1 cellular context compared by ENCODE assay signal in the genomic region with DNA sequence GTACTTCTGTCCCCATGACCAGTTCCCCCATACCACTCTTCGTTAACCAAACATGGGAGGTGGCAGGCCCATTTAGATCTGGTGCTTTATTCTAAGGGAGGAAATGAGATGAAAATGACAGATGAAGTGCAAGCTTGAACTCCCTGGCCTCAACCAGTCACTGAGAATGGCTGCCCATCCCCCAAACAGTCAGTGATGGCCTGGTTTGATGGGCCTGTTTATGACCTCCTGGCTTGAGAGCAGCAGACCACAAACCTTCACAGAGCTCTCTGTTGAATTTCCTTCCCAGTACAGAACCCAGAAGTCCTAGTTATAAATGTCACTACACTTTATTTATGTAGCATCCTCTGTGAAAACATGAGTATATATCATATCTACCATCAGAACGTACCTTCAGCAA.
TF ChIP-seq lines count a peak whose summit lies in the region.

No MANE protein-coding gene starts in this region.

TF ChIP-seq in GM23338, 12 proteins besides CTCF, POLR2A, EP300 and RAD21:
- TF ChIP-seq EZH2phosphoT487 (IDR thresholded peaks at IDR 0.05; ENCODE audit: unreplicated experiment) (no peak), STAT1 (IDR thresholded peaks at IDR 0.05; ENCODE audit: unreplicated experiment) (no peak), NANOG (IDR thresholded peaks at IDR 0.05; ENCODE audit: borderline replicate concordance) (no peak), ZNF114 (CRISPR knock-in tag; IDR thresholded peaks at IDR 0.05) (no peak), EZH2 (IDR thresholded peaks at IDR 0.05; ENCODE audit: low read depth, unreplicated experiment) (no peak), POLR2AphosphoS5 (IDR thresholded peaks at IDR 0.05; ENCODE audit: low read depth) (no peak), JUNB (IDR thresholded peaks at IDR 0.05; ENCODE audit: unreplicated experiment) (no peak), ZNF331 (CRISPR knock-in tag; IDR thresholded peaks at IDR 0.05; ENCODE audit: low read depth) (no peak), CREB1 (CRISPR knock-in tag; IDR thresholded peaks at IDR 0.05; ENCODE audit: low read depth) (no peak)
- TF ChIP-seq, protein P1, sequence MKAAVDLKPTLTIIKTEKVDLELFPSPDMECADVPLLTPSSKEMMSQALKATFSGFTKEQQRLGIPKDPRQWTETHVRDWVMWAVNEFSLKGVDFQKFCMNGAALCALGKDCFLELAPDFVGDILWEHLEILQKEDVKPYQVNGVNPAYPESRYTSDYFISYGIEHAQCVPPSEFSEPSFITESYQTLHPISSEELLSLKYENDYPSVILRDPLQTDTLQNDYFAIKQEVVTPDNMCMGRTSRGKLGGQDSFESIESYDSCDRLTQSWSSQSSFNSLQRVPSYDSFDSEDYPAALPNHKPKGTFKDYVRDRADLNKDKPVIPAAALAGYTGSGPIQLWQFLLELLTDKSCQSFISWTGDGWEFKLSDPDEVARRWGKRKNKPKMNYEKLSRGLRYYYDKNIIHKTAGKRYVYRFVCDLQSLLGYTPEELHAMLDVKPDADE (IDR thresholded peaks at IDR 0.05), result no peak
- TF ChIP-seq, protein P2, sequence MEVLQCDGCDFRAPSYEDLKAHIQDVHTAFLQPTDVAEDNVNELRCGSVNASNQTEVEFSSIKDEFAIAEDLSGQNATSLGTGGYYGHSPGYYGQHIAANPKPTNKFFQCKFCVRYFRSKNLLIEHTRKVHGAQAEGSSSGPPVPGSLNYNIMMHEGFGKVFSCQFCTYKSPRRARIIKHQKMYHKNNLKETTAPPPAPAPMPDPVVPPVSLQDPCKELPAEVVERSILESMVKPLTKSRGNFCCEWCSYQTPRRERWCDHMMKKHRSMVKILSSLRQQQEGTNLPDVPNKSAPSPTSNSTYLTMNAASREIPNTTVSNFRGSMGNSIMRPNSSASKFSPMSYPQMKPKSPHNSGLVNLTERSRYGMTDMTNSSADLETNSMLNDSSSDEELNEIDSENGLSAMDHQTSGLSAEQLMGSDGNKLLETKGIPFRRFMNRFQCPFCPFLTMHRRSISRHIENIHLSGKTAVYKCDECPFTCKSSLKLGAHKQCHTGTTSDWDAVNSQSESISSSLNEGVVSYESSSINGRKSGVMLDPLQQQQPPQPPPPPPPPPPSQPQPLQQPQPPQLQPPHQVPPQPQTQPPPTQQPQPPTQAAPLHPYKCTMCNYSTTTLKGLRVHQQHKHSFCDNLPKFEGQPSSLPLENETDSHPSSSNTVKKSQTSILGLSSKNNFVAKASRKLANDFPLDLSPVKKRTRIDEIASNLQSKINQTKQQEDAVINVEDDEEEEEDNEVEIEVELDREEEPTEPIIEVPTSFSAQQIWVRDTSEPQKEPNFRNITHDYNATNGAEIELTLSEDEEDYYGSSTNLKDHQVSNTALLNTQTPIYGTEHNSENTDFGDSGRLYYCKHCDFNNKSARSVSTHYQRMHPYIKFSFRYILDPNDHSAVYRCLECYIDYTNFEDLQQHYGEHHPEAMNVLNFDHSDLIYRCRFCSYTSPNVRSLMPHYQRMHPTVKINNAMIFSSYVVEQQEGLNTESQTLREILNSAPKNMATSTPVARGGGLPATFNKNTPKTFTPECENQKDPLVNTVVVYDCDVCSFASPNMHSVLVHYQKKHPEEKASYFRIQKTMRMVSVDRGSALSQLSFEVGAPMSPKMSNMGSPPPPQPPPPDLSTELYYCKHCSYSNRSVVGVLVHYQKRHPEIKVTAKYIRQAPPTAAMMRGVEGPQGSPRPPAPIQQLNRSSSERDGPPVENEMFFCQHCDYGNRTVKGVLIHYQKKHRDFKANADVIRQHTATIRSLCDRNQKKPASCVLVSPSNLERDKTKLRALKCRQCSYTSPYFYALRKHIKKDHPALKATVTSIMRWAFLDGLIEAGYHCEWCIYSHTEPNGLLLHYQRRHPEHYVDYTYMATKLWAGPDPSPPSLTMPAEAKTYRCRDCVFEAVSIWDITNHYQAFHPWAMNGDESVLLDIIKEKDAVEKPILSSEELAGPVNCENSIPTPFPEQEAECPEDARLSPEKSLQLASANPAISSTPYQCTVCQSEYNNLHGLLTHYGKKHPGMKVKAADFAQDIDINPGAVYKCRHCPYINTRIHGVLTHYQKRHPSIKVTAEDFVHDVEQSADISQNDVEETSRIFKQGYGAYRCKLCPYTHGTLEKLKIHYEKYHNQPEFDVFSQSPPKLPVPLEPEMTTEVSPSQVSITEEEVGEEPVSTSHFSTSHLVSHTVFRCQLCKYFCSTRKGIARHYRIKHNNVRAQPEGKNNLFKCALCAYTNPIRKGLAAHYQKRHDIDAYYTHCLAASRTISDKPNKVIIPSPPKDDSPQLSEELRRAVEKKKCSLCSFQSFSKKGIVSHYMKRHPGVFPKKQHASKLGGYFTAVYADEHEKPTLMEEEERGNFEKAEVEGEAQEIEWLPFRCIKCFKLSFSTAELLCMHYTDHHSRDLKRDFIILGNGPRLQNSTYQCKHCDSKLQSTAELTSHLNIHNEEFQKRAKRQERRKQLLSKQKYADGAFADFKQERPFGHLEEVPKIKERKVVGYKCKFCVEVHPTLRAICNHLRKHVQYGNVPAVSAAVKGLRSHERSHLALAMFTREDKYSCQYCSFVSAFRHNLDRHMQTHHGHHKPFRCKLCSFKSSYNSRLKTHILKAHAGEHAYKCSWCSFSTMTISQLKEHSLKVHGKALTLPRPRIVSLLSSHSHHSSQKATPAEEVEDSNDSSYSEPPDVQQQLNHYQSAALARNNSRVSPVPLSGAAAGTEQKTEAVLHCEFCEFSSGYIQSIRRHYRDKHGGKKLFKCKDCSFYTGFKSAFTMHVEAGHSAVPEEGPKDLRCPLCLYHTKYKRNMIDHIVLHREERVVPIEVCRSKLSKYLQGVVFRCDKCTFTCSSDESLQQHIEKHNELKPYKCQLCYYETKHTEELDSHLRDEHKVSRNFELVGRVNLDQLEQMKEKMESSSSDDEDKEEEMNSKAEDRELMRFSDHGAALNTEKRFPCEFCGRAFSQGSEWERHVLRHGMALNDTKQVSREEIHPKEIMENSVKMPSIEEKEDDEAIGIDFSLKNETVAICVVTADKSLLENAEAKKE (CRISPR knock-in tag; IDR thresholded peaks at IDR 0.05), result no peak
- TF ChIP-seq, protein P3, sequence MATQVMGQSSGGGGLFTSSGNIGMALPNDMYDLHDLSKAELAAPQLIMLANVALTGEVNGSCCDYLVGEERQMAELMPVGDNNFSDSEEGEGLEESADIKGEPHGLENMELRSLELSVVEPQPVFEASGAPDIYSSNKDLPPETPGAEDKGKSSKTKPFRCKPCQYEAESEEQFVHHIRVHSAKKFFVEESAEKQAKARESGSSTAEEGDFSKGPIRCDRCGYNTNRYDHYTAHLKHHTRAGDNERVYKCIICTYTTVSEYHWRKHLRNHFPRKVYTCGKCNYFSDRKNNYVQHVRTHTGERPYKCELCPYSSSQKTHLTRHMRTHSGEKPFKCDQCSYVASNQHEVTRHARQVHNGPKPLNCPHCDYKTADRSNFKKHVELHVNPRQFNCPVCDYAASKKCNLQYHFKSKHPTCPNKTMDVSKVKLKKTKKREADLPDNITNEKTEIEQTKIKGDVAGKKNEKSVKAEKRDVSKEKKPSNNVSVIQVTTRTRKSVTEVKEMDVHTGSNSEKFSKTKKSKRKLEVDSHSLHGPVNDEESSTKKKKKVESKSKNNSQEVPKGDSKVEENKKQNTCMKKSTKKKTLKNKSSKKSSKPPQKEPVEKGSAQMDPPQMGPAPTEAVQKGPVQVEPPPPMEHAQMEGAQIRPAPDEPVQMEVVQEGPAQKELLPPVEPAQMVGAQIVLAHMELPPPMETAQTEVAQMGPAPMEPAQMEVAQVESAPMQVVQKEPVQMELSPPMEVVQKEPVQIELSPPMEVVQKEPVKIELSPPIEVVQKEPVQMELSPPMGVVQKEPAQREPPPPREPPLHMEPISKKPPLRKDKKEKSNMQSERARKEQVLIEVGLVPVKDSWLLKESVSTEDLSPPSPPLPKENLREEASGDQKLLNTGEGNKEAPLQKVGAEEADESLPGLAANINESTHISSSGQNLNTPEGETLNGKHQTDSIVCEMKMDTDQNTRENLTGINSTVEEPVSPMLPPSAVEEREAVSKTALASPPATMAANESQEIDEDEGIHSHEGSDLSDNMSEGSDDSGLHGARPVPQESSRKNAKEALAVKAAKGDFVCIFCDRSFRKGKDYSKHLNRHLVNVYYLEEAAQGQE (IDR thresholded peaks at IDR 0.05; ENCODE audit: unreplicated experiment), result no peak
